In genomic region chr11:34988294-34989255, GRCh38 we compare ENCODE assay signal across 11 cellular contexts.
DNase-seq lines count a peak whose midpoint lies in the region; ATAC-seq, FAIRE-seq and TF ChIP-seq lines count a peak whose summit lies in the region.
"Had no signal": no experiment of that assay in that cellular context is flagged by ENCODE, and none has a peak within 500 bp of the region (broad histone marks: within the 10 kb centered on the region; RNA-seq: fewer than 3 reads in every experiment).

No MANE protein-coding gene starts in this region.

- H3K27me3 ChIP-seq in astrocyte (ENCODE audit: insufficient read depth, low read length) (no peaks in the 10 kb centered on the region), small intestine (ENCODE audit: control insufficient read depth in 2 of 2, insufficient read depth in 2 of 2, low read length in 2 of 2) (no peaks in the 10 kb centered on the region), SJCRH30 (no peaks in the 10 kb centered on the region)

- no peak overlapping the region for H2AFZ ChIP-seq in astrocyte (ENCODE audit: low read depth, low read length)

- peaks cover 28% of the 10 kb centered on the region for H3K4me1 ChIP-seq in astrocyte (ENCODE audit: insufficient read depth, low read length)
- H3K4me1 ChIP-seq in small intestine (ENCODE audit: control insufficient read depth in 2 of 2, insufficient read depth in 1 of 2, low read depth in 1 of 2, low read length in 1 of 2): no peaks in the 10 kb centered on the region
- H3K4me1 ChIP-seq in SJCRH30: peaks cover 8% of the 10 kb centered on the region

- H3K36me3 ChIP-seq in astrocyte (ENCODE audit: insufficient read depth, low read length) (peaks cover 12% of the 10 kb centered on the region), small intestine (ENCODE audit: control insufficient read depth in 2 of 2, insufficient read depth in 2 of 2, low read length in 2 of 2) (peaks cover 2 to 3% of the 10 kb centered on the region in 2 donors), SJCRH30 (peaks cover 27% of the 10 kb centered on the region)

- peak overlapping the region; percentile 19 for H3K9ac ChIP-seq in astrocyte (ENCODE audit: low read length)

- H3K9me3 Mint-ChIP-seq in stimulated activated naive CD8-positive, alpha-beta T cell treated with anti-CD3 and anti-CD28 coated beads, Interleukin-15, amount 100 ng/mL, for 72 hours: no peaks in the 10 kb centered on the region
- H3K9me3 Mint-ChIP-seq in astrocyte (ENCODE audit: unreplicated experiment): no peaks in the 10 kb centered on the region
- H3K9me3 Mint-ChIP-seq: naive thymus-derived CD4-positive, alpha-beta T cell had no signal

- ATAC-seq in stimulated activated naive CD8-positive, alpha-beta T cell treated with anti-CD3 and anti-CD28 coated beads, Interleukin-15, amount 100 ng/mL, for 72 hours: peak; percentile 46
- ATAC-seq in stimulated activated naive CD8-positive, alpha-beta T cell treated with anti-CD3 and anti-CD28 coated beads, Interleukin-15, Interleukin-2, amounts not matched to agents 100 U/mL and 50 U/mL, for 24 hours: no peak
- ATAC-seq in HG03442 (IDR thresholded peaks at IDR 0.05; ENCODE audit: unreplicated experiment) (peak; percentile 77), HG03457 (IDR thresholded peaks at IDR 0.05; ENCODE audit: unreplicated experiment) (no peak)
- ATAC-seq: naive thymus-derived CD4-positive, alpha-beta T cell had no signal

- no peak for TF ChIP-seq CTCF in astrocyte (IDR thresholded peaks at IDR 0.05; ENCODE audit: insufficient read depth, low read depth, low read length)

- peak overlapping the region; percentile 64 for H3K4me2 ChIP-seq in astrocyte (ENCODE audit: low read length)

- H3K36me3 Mint-ChIP-seq in astrocyte (ENCODE audit: low read depth, unreplicated experiment): peaks cover 23% of the 10 kb centered on the region

- H3K4me1 Mint-ChIP-seq in stimulated activated naive CD8-positive, alpha-beta T cell treated with anti-CD3 and anti-CD28 coated beads, Interleukin-15, amount 100 ng/mL, for 72 hours: peaks cover 6% of the 10 kb centered on the region
- peaks cover 27% of the 10 kb centered on the region for H3K4me1 Mint-ChIP-seq in astrocyte (ENCODE audit: low read depth, unreplicated experiment)

- no peaks in the 10 kb centered on the region for H4K20me1 ChIP-seq in astrocyte (ENCODE audit: insufficient read depth, low read length)

- H3K4me3 ChIP-seq in astrocyte (ENCODE audit: insufficient read depth, low read depth, low read length) (no peak overlapping the region), small intestine (ENCODE audit: low read depth in 1 of 2, low read length in 2 of 2) (no peak overlapping the region), SJCRH30 (no peak overlapping the region)

- H3K4me3 Mint-ChIP-seq in stimulated activated naive CD8-positive, alpha-beta T cell treated with anti-CD3 and anti-CD28 coated beads, Interleukin-15, amount 100 ng/mL, for 72 hours: no peak overlapping the region
- H3K4me3 Mint-ChIP-seq in astrocyte (ENCODE audit: unreplicated experiment): peak overlapping the region; percentile 57
- H3K4me3 Mint-ChIP-seq: naive thymus-derived CD4-positive, alpha-beta T cell had no signal

- H3K9me3 ChIP-seq in astrocyte (ENCODE audit: insufficient read depth, low read depth, low read length) (no peaks in the 10 kb centered on the region), small intestine (ENCODE audit: control insufficient read depth, low read depth) (no peaks in the 10 kb centered on the region), SJCRH30 (replicated peaks) (no peaks in the 10 kb centered on the region)

- no peaks in the 10 kb centered on the region for H3K27me3 Mint-ChIP-seq in stimulated activated naive CD8-positive, alpha-beta T cell treated with anti-CD3 and anti-CD28 coated beads, Interleukin-15, amount 100 ng/mL, for 72 hours
- no peaks in the 10 kb centered on the region for H3K27me3 Mint-ChIP-seq in astrocyte (ENCODE audit: low read depth, unreplicated experiment)
- H3K27me3 Mint-ChIP-seq: naive thymus-derived CD4-positive, alpha-beta T cell had no signal

- WGBS in small intestine, 3 donors: 87 to 94% (median 88%) methylated on average over 4 of the region's 4 CpGs

- H3K79me2 ChIP-seq in astrocyte (ENCODE audit: insufficient read depth, low read length): no peaks in the 10 kb centered on the region

- no peak for DNase-seq in stimulated activated naive CD8-positive, alpha-beta T cell treated with anti-CD3 and anti-CD28 coated beads, Interleukin-15, amount 100 ng/mL, for 72 hours
- DNase-seq in stimulated activated naive CD8-positive, alpha-beta T cell treated with anti-CD3 and anti-CD28 coated beads, Interleukin-15, Interleukin-2, amounts not matched to agents 100 U/mL and 50 U/mL, for 24 hours: no peak
- DNase-seq in astrocyte (ENCODE audit: low read depth) (peak; percentile 85), small intestine (no peak), SJCRH30 (no peak)
- DNase-seq in activated naive CD4-positive, alpha-beta T cell treated with Interleukin-2 at 50 U/mL for 16 hours: no peak
- DNase-seq: activated CD4-positive, alpha-beta T cell treated with anti-CD3 and anti-CD28 coated beads for 48 hours; anterior cingulate cortex; naive thymus-derived CD4-positive, alpha-beta T cell had no signal

- H3K27ac Mint-ChIP-seq in stimulated activated naive CD8-positive, alpha-beta T cell treated with anti-CD3 and anti-CD28 coated beads, Interleukin-15, amount 100 ng/mL, for 72 hours: no peak overlapping the region
- H3K27ac Mint-ChIP-seq in astrocyte (ENCODE audit: unreplicated experiment): peak overlapping the region; percentile 92

- H3K27ac ChIP-seq in astrocyte (ENCODE audit: low read depth, low read length): peak overlapping the region; percentile 60
- no peak overlapping the region for H3K27ac ChIP-seq in small intestine (ENCODE audit: low read depth in 1 of 2, low read length in 1 of 2)
- H3K27ac ChIP-seq in SJCRH30: no peak overlapping the region

- FAIRE-seq in astrocyte (lab: Jason Lieb, UNC) (peak; percentile 66), small intestine (lab: Jason Lieb, UNC) (no peak)

Comparison
In these comparisons a context has a peak if more than half of its experiments do, and no peak if none do; other contexts are left out.
1. ATAC-seq: peak in stimulated activated naive CD8-positive, alpha-beta T cell treated with anti-CD3 and anti-CD28 coated beads, Interleukin-15, amount 100 ng/mL, for 72 hours (single experiment) and HG03442 (single experiment); none in stimulated activated naive CD8-positive, alpha-beta T cell treated with anti-CD3 and anti-CD28 coated beads, Interleukin-15, Interleukin-2, amounts not matched to agents 100 U/mL and 50 U/mL, for 24 hours (single experiment) and HG03457 (single experiment).